27 cellular contexts compared by ENCODE assay signal in the genomic region with DNA sequence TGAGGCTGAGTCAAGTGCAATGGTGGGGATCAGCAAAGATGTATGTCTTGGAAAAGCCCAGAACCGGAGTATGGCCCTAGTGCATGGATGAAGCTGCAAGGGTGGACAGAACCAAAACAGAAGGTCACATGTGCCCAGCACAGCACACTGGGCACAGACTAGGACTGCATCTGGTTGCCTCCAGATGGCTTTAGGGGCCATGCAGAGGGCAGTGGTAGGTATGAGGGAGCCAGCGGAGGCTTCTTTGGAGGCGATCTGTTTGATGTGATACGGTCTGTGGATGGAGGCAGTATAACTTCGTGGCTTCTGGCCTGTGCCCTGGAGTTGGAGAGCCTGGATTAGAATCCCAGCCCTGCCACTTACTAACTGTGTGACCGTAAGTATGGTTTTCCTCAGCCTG. TPM values are rescaled to one million over a fixed set of nuclear protein-coding genes. Genes with fewer than 3 reads are reported as not detected.
"Had no signal": no experiment of that assay in that cellular context is flagged by ENCODE, and none has a peak within 500 bp of the region (broad histone marks: within the 10 kb centered on the region; RNA-seq: fewer than 3 reads in every experiment).

No MANE protein-coding gene starts in this region.

- H3K36me3 ChIP-seq: colonic mucosa, esophagus squamous epithelium, gastrocnemius medialis, heart right ventricle, left lung had no signal

- H3K27ac ChIP-seq: colonic mucosa, epithelial cell of prostate, esophagus squamous epithelium, gastrocnemius medialis, heart right ventricle, left lung had no signal

- H3K4me1 Mint-ChIP-seq: memory B cell, mesothelial cell of epicardium, naive B cell had no signal

- H3K27ac Mint-ChIP-seq: dendritic cell treated with granulocyte-macrophage colony-stimulating factor and Interleukin-4, amounts not matched to agents 40 ng/mL and 50 ng/mL, for 4 days; memory B cell; mesothelial cell of epicardium; naive B cell had no signal

- H3K4me1 ChIP-seq: colonic mucosa, esophagus squamous epithelium, gastrocnemius medialis, left lung had no signal

- H3K4me3 Mint-ChIP-seq: dendritic cell treated with granulocyte-macrophage colony-stimulating factor and Interleukin-4, amounts not matched to agents 40 ng/mL and 50 ng/mL, for 4 days; memory B cell; mesothelial cell of epicardium; naive B cell had no signal

- H3K4me3 ChIP-seq: colonic mucosa, esophagus squamous epithelium, gastrocnemius medialis, heart right ventricle, left lung, lung, mucosa of descending colon had no signal

- H3K27me3 ChIP-seq: colonic mucosa had no signal

- DNase-seq: colonic mucosa; cortex of kidney; effector CD4-positive, alpha-beta T cell; effector memory CD4-positive, alpha-beta T cell; erythroblast; esophagus squamous epithelium; foreskin fibroblast; foreskin melanocyte; gastrocnemius medialis; glutamatergic neuron; head of caudate nucleus; heart right ventricle; hippocampal formation; left cardiac atrium; left lung; left ventricle myocardium superior; mammary epithelial cell; mesendoderm; mucosa of descending colon; naive B cell had no signal

- ATAC-seq: esophagus mucosa, gastrocnemius medialis, heart right ventricle, left cardiac atrium, left lung, left ventricle myocardium superior, mucosa of descending colon had no signal

- H3K9me3 ChIP-seq: colonic mucosa, esophagus squamous epithelium, gastrocnemius medialis, heart right ventricle, left lung, mucosa of descending colon had no signal

- H3K9me3 Mint-ChIP-seq: dendritic cell treated with granulocyte-macrophage colony-stimulating factor and Interleukin-4, amounts not matched to agents 40 ng/mL and 50 ng/mL, for 4 days; memory B cell; mesothelial cell of epicardium; naive B cell had no signal

- H3K36me3 Mint-ChIP-seq: memory B cell, mesothelial cell of epicardium, naive B cell had no signal

RNA-seq across cellular contexts. Expression of a gene that starts 29.4 kb away (rescaled TPM):
- total RNA-seq: myocyte had no signal
- polyA plus RNA-seq: mammary epithelial cell had no signal
